1 cellular context compared by ENCODE assay signal in genomic region chr7:131188367-131189339, GRCh38.
TF ChIP-seq lines count a peak whose summit lies in the region.

No MANE protein-coding gene starts in this region.

TF ChIP-seq in IMR-90, 13 proteins besides CTCF, POLR2A, EP300 and RAD21 (continued from another document):
- TF ChIP-seq CHD1 (IDR thresholded peaks at IDR 0.05; ENCODE audit: low read depth, low read length) (no peak), MAZ (IDR thresholded peaks at IDR 0.05; ENCODE audit: borderline replicate concordance, low read depth, low read length) (peak; percentile 41; the same call in 1 of the 2 replicates)
- TF ChIP-seq, protein P1, sequence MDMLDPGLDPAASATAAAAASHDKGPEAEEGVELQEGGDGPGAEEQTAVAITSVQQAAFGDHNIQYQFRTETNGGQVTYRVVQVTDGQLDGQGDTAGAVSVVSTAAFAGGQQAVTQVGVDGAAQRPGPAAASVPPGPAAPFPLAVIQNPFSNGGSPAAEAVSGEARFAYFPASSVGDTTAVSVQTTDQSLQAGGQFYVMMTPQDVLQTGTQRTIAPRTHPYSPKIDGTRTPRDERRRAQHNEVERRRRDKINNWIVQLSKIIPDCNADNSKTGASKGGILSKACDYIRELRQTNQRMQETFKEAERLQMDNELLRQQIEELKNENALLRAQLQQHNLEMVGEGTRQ (IDR thresholded peaks at IDR 0.05; ENCODE audit: low read depth, low read length), result peak; percentile 64
TF ChIP-seq in IMR-90: peak in this region for 7.
